In the genomic region with DNA sequence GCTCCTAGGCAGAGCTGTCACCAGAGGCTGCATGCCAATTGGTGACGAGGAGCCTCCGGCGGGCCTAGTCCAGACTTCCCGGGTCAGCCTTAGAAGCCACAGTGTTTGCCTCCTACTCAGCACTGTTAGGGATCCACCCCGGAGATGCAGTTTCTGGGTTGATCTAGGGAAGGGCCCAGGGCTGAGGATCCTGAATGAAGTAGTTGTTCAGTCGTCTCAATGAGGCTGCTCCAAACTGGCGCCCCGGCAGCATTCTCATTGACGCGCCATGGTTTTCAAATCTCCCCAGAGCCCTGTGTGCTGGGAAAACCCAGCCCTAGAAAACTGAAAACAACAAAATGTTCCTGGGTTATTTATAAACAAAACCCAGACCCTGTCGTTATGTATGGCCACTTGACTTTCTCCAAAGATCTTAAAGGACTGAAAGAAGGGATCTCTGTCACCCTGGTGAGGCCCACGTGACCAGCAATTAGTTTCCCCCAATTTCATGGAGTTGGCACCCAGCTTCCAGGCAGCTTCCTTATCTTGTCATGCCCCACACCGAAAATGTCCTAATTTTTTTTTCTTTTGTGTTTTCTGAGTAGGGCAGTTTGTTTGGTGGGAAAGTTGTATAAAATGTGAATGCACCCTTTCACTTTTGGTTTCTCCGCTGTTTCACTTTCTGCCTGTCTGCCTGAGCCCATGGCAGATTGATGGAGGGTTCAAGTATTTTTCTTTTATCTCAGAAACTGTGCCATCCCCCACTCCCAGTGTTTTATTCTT, we compare ENCODE assay signal across 9 cellular contexts. TPM values are rescaled to one million over a fixed set of nuclear protein-coding genes. Genes with fewer than 3 reads are reported as not detected.
A peak's percentile ranks its signal among the peaks of the same experiment; 100 is the strongest.
DNase-seq lines count a peak whose midpoint lies in the region; TF ChIP-seq lines count a peak whose summit lies in the region.
"Had no signal": no experiment of that assay in that cellular context is flagged by ENCODE, and none has a peak within 500 bp of the region (broad histone marks: within the 10 kb centered on the region; RNA-seq: fewer than 3 reads in every experiment).

No MANE protein-coding gene starts in this region.

- peak overlapping the region; percentile 96 for H3K27ac Mint-ChIP-seq in activated naive CD4-positive, alpha-beta T cell treated with anti-CD3 and anti-CD28 coated beads, Interleukin-2, amount 50 U/mL, for 24 hours
- H3K27ac Mint-ChIP-seq in activated T-helper 2 cell treated with anti-CD3 and anti-CD28 coated beads, Interferon-gamma antibody, Interleukin-2, Interleukin-4, amounts not matched to agents 10 μg/mL and 5 μg/mL and 100 μg/mL, durations not matched to agents 14 hours and 24 hours and 36 hours, result peak overlapping the region; percentile 95
- peak overlapping the region; percentile 98 for H3K27ac Mint-ChIP-seq in mesothelial cell of epicardium
- H3K27ac Mint-ChIP-seq in type B pancreatic cell, result peak overlapping the region; percentile 99

- no peaks in the 10 kb centered on the region for H3K27me3 Mint-ChIP-seq in activated naive CD4-positive, alpha-beta T cell treated with anti-CD3 and anti-CD28 coated beads, Interleukin-2, amount 50 U/mL, for 24 hours
- H3K27me3 Mint-ChIP-seq in activated T-helper 2 cell treated with anti-CD3 and anti-CD28 coated beads, Interferon-gamma antibody, Interleukin-2, Interleukin-4, amounts not matched to agents 10 μg/mL and 5 μg/mL and 100 μg/mL, durations not matched to agents 14 hours and 24 hours and 36 hours (ENCODE audit: low read depth), result no peaks in the 10 kb centered on the region
- H3K27me3 Mint-ChIP-seq in mesothelial cell of epicardium (ENCODE audit: low read depth) (no peaks in the 10 kb centered on the region), type B pancreatic cell (no peaks in the 10 kb centered on the region)

- H3K36me3 Mint-ChIP-seq in activated naive CD4-positive, alpha-beta T cell treated with anti-CD3 and anti-CD28 coated beads, Interleukin-2, amount 50 U/mL, for 24 hours, result peaks cover 2% of the 10 kb centered on the region
- H3K36me3 Mint-ChIP-seq in activated T-helper 2 cell treated with anti-CD3 and anti-CD28 coated beads, Interferon-gamma antibody, Interleukin-2, Interleukin-4, amounts not matched to agents 10 μg/mL and 5 μg/mL and 100 μg/mL, durations not matched to agents 14 hours and 24 hours and 36 hours (ENCODE audit: low read depth), result peaks cover 22% of the 10 kb centered on the region
- H3K36me3 Mint-ChIP-seq in mesothelial cell of epicardium (no peaks in the 10 kb centered on the region), type B pancreatic cell (peaks cover 3% of the 10 kb centered on the region)

- intact Hi-C loops in activated T-helper 2 cell treated with anti-CD3 and anti-CD28 coated beads, Interferon-gamma antibody, Interleukin-2, Interleukin-4, amounts not matched to agents 10 μg/mL and 5 μg/mL and 100 μg/mL, durations not matched to agents 14 hours and 24 hours and 36 hours (cut with micrococcal nuclease), result loop anchor here (1.0 kb wide), 1 partner anchor 21 kb away; no protein-coding TSS in a partner anchor

- DNase-seq in activated naive CD4-positive, alpha-beta T cell (lab: John Stamatoyannopoulos, UW), result no peak
- DNase-seq in activated T-helper 2 cell treated with anti-CD3 and anti-CD28 coated beads, Interferon-gamma antibody, Interleukin-2, Interleukin-4, amounts not matched to agents 10 μg/mL and 5 μg/mL and 100 μg/mL, durations not matched to agents 14 hours and 24 hours and 36 hours (ENCODE audit: low spot score), result peak; percentile 29
- DNase-seq in mesothelial cell of epicardium (ENCODE audit: low spot score in 2 of 2, unreplicated experiment in 2 of 2) (no peak), type B pancreatic cell (ENCODE audit: extremely low spot score, unreplicated experiment) (no peak), GDM1 (lab: John Stamatoyannopoulos, UW) (no peak), NCI-H345 (lab: John Stamatoyannopoulos, UW) (no peak), SKM-1 (lab: John Stamatoyannopoulos, UW; ENCODE audit: unreplicated experiment) (no peak)
- DNase-seq: NCI-H2171 had no signal

- peak overlapping the region; percentile 93 for H3K4me3 Mint-ChIP-seq in activated naive CD4-positive, alpha-beta T cell treated with anti-CD3 and anti-CD28 coated beads, Interleukin-2, amount 50 U/mL, for 24 hours
- peak overlapping the region; percentile 99 for H3K4me3 Mint-ChIP-seq in activated T-helper 2 cell treated with anti-CD3 and anti-CD28 coated beads, Interferon-gamma antibody, Interleukin-2, Interleukin-4, amounts not matched to agents 10 μg/mL and 5 μg/mL and 100 μg/mL, durations not matched to agents 14 hours and 24 hours and 36 hours (ENCODE audit: low read depth)
- H3K4me3 Mint-ChIP-seq in mesothelial cell of epicardium (peak overlapping the region; percentile 96), type B pancreatic cell (peak overlapping the region; percentile 99)

- no peak for TF ChIP-seq CTCF in mesothelial cell of epicardium (IDR thresholded peaks at IDR 0.05; ENCODE audit: unreplicated experiment)
- no peak for TF ChIP-seq CTCF in type B pancreatic cell (conservative IDR thresholded peaks at IDR 0.05)

- no peaks in the 10 kb centered on the region for H3K9me3 Mint-ChIP-seq in activated naive CD4-positive, alpha-beta T cell treated with anti-CD3 and anti-CD28 coated beads, Interleukin-2, amount 50 U/mL, for 24 hours
- no peaks in the 10 kb centered on the region for H3K9me3 Mint-ChIP-seq in activated T-helper 2 cell treated with anti-CD3 and anti-CD28 coated beads, Interferon-gamma antibody, Interleukin-2, Interleukin-4, amounts not matched to agents 10 μg/mL and 5 μg/mL and 100 μg/mL, durations not matched to agents 14 hours and 24 hours and 36 hours
- H3K9me3 Mint-ChIP-seq in mesothelial cell of epicardium (no peaks in the 10 kb centered on the region), type B pancreatic cell (no peaks in the 10 kb centered on the region)

- peaks cover 59% of the 10 kb centered on the region for H3K4me1 Mint-ChIP-seq in activated naive CD4-positive, alpha-beta T cell treated with anti-CD3 and anti-CD28 coated beads, Interleukin-2, amount 50 U/mL, for 24 hours
- peaks cover 51% of the 10 kb centered on the region for H3K4me1 Mint-ChIP-seq in activated T-helper 2 cell treated with anti-CD3 and anti-CD28 coated beads, Interferon-gamma antibody, Interleukin-2, Interleukin-4, amounts not matched to agents 10 μg/mL and 5 μg/mL and 100 μg/mL, durations not matched to agents 14 hours and 24 hours and 36 hours (ENCODE audit: low read depth)
- H3K4me1 Mint-ChIP-seq in mesothelial cell of epicardium (peaks cover 52% of the 10 kb centered on the region), type B pancreatic cell (ENCODE audit: unreplicated experiment) (peaks cover 32% of the 10 kb centered on the region)

RNA-seq across cellular contexts. Expression of a gene that starts 2.0 kb away (rescaled TPM):
- total RNA-seq in activated T-helper 2 cell treated with anti-CD3 and anti-CD28 coated beads, Interferon-gamma antibody, Interleukin-2, Interleukin-4, amounts not matched to agents 10 μg/mL and 5 μg/mL and 100 μg/mL, durations not matched to agents 14 hours and 24 hours and 36 hours, result 107 TPM in 2 replicates
- 84.9 to 94.5 TPM (median 86.8 TPM) in 3 replicates for total RNA-seq in mesothelial cell of epicardium
- total RNA-seq in type B pancreatic cell (ENCODE audit: low replicate concordance), result 86.6 and 121 TPM in 2 replicates

RNA-seq across cellular contexts. Expression of a gene that starts 36.0 kb away (rescaled TPM):
- 0.07 and 0.32 TPM in 2 replicates for total RNA-seq in activated T-helper 2 cell treated with anti-CD3 and anti-CD28 coated beads, Interferon-gamma antibody, Interleukin-2, Interleukin-4, amounts not matched to agents 10 μg/mL and 5 μg/mL and 100 μg/mL, durations not matched to agents 14 hours and 24 hours and 36 hours
- total RNA-seq in mesothelial cell of epicardium (24.6 to 30.1 TPM (median 25.0 TPM) in 3 replicates), type B pancreatic cell (ENCODE audit: low replicate concordance) (20.1 and 47.7 TPM in 2 replicates)

RNA-seq across cellular contexts. Expression of a gene that starts 36.6 kb away (rescaled TPM):
- 20.7 and 26.1 TPM in 2 replicates for total RNA-seq in activated T-helper 2 cell treated with anti-CD3 and anti-CD28 coated beads, Interferon-gamma antibody, Interleukin-2, Interleukin-4, amounts not matched to agents 10 μg/mL and 5 μg/mL and 100 μg/mL, durations not matched to agents 14 hours and 24 hours and 36 hours
- total RNA-seq in mesothelial cell of epicardium (29.8 to 32.9 TPM (median 31.7 TPM) in 3 replicates), type B pancreatic cell (ENCODE audit: low replicate concordance) (26.8 and 30.8 TPM in 2 replicates)

RNA-seq across cellular contexts. Expression of a gene that starts 44.1 kb away (rescaled TPM):
- total RNA-seq in activated T-helper 2 cell treated with anti-CD3 and anti-CD28 coated beads, Interferon-gamma antibody, Interleukin-2, Interleukin-4, amounts not matched to agents 10 μg/mL and 5 μg/mL and 100 μg/mL, durations not matched to agents 14 hours and 24 hours and 36 hours, result 13.6 and 16.1 TPM in 2 replicates
- total RNA-seq in mesothelial cell of epicardium (12.3 to 14.4 TPM (median 13.5 TPM) in 3 replicates), type B pancreatic cell (ENCODE audit: low replicate concordance) (14.8 and 19.4 TPM in 2 replicates)

RNA-seq across cellular contexts. Expression of a gene that starts 55.3 kb away (rescaled TPM):
- not detected in 2 replicates for total RNA-seq in activated T-helper 2 cell treated with anti-CD3 and anti-CD28 coated beads, Interferon-gamma antibody, Interleukin-2, Interleukin-4, amounts not matched to agents 10 μg/mL and 5 μg/mL and 100 μg/mL, durations not matched to agents 14 hours and 24 hours and 36 hours
- total RNA-seq in mesothelial cell of epicardium, result not detected in 3 replicates
- total RNA-seq in type B pancreatic cell (ENCODE audit: low replicate concordance), result 0.85 TPM in 1 of 2 replicates, not detected in the other

Comparison
In these comparisons a context has a peak if more than half of its experiments do, and no peak if none do; other contexts are left out.
1. RNA of a gene that starts 36.0 kb away (total RNA-seq): 24.6 to 30.1 TPM in mesothelial cell of epicardium and 20.1 to 47.7 TPM in type B pancreatic cell; 0.07 to 0.32 TPM in activated T-helper 2 cell treated with anti-CD3 and anti-CD28 coated beads, Interferon-gamma antibody, Interleukin-2, Interleukin-4, amounts not matched to agents 10 μg/mL and 5 μg/mL and 100 μg/mL, durations not matched to agents 14 hours and 24 hours and 36 hours; every median in the first group is over 10 times any median in the second.
2. Peak in every context shown above with its lines, with median percentiles within 50 percentile points of each other: H3K27ac Mint-ChIP-seq and H3K4me3 Mint-ChIP-seq.